Comparison of ENCODE assay signal across 8 cellular contexts in the genomic region with DNA sequence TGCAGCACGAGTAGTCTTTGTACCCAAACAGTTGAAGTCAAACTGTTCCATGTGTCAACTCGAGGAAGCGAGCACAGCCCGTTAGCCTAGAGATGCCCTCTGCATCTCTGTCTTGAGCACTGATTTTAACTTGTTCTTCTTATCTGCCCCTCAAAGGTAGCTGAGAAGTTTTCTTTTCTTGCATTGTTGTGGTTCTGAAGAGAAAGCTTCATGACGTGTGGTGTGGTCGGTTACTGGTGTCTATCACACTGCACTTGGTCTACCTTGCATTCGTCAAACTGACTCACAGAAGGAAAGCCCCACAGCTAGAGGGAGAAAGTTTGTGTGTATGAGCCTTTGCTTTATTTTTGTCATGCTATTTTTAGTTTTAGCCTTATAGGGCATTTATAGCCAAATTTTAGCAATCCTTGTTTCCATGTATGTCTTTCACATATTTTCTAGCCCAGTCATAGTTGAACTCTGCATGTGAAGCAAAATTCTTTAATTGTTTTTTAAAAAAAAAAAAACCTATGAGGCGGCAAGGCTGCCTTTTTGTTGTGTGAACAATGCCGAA.
DNase-seq lines count a peak whose midpoint lies in the region; ATAC-seq and TF ChIP-seq lines count a peak whose summit lies in the region.

No MANE protein-coding gene starts in this region.

- peaks cover 0 to 69% (median 35%) of the 10 kb centered on the region in 4 donors for H3K4me1 ChIP-seq in tibial artery

- H3K9me3 ChIP-seq in tibial artery: no peaks in the 10 kb centered on the region

- H3K36me3 ChIP-seq in tibial artery: no peaks in the 10 kb centered on the region

- peak; percentile 94 for ATAC-seq in GM18511 (IDR thresholded peaks at IDR 0.05; ENCODE audit: unreplicated experiment)
- peak; percentile 84 for ATAC-seq in HG02642 (IDR thresholded peaks at IDR 0.05; ENCODE audit: poor library complexity, unreplicated experiment)

- peak overlapping the region; percentile 7 to 30 for H3K4me3 ChIP-seq in tibial artery

- peak overlapping the region; percentile 48 for H3K27ac ChIP-seq in VCaP
- peak overlapping the region; percentile 69 to 78 for H3K27ac ChIP-seq in tibial artery

- no peak for TF ChIP-seq CTCF in VCaP (conservative IDR thresholded peaks at IDR 0.05)
- peak in 1 of 2 experiments; percentile 25 for TF ChIP-seq CTCF in tibial artery (IDR thresholded peaks at IDR 0.05)

- peak; percentile 70 for DNase-seq in hepatic stellate cell (ENCODE audit: low spot score)
- DNase-seq in tibial artery: no peak
- DNase-seq in GOT3 (lab: John Stamatoyannopoulos, UW): no peak
- no peak for DNase-seq in C1 segment of cervical spinal cord (lab: John Stamatoyannopoulos, UW)
- DNase-seq in inferior parietal cortex (ENCODE audit: extremely low spot score): no peak

- intact Hi-C loops in tibial artery (cut with DNase I; ENCODE audit: low total_unique reads): loop anchor here (5.0 kb wide), 3 partner anchors 49 to 104 kb away; no protein-coding TSS in a partner anchor

- H3K27me3 ChIP-seq in tibial artery: no peaks in the 10 kb centered on the region
